In genomic region chr6:7803219-7803618, GRCh38 we compare ENCODE assay signal across 16 cellular contexts.
"Had no signal": no experiment of that assay in that cellular context is flagged by ENCODE, and none has a peak within 500 bp of the region (broad histone marks: within the 10 kb centered on the region; RNA-seq: fewer than 3 reads in every experiment).

No MANE protein-coding gene starts in this region.

- H3K4me3 Mint-ChIP-seq: activated B cell treated with CpG ODN at 0.5 μM for 24 hours; activated CD4-positive, alpha-beta T cell treated with anti-CD3 and anti-CD28 coated beads, Interleukin-2, amount 10 ng/mL, durations not matched to agents 24 days and 14 days; memory B cell; neural crest cell had no signal

- H3K27ac Mint-ChIP-seq: activated B cell treated with CpG ODN at 0.5 μM for 24 hours; activated CD4-positive, alpha-beta T cell treated with anti-CD3 and anti-CD28 coated beads, Interleukin-2, amount 10 ng/mL, durations not matched to agents 24 days and 14 days; memory B cell had no signal

- DNase-seq: activated B cell treated with CpG ODN at 0.5 μM for 24 hours; activated CD4-positive, alpha-beta T cell treated with anti-CD3 and anti-CD28 coated beads, Interleukin-2, amount 10 ng/mL, durations not matched to agents 24 days and 14 days; activated CD8-positive, alpha-beta memory T cell treated with anti-CD3 and anti-CD28 coated beads for 24 hours; activated CD8-positive, alpha-beta memory T cell treated with anti-CD3 and anti-CD28 coated beads, Interleukin-2, amount 50 U/mL, for 48 hours; activated naive CD4-positive, alpha-beta T cell; cerebellar nuclear complex; cortex of kidney; gastrocnemius medialis; heart left ventricle; left ventricle myocardium superior; stimulated activated CD4-positive, alpha-beta T cell treated with anti-CD3 and anti-CD28 coated beads, Interleukin-2, amount 100 ng/mL, for 24 hours; stomach; trophoblast cell had no signal

- H3K9me3 Mint-ChIP-seq: activated B cell treated with CpG ODN at 0.5 μM for 24 hours; activated CD4-positive, alpha-beta T cell treated with anti-CD3 and anti-CD28 coated beads, Interleukin-2, amount 10 ng/mL, durations not matched to agents 24 days and 14 days; neural crest cell had no signal

- ATAC-seq: esophagus mucosa, gastrocnemius medialis, left ventricle myocardium superior had no signal

- H3K4me1 Mint-ChIP-seq: activated B cell treated with CpG ODN at 0.5 μM for 24 hours; activated CD4-positive, alpha-beta T cell treated with anti-CD3 and anti-CD28 coated beads, Interleukin-2, amount 10 ng/mL, durations not matched to agents 24 days and 14 days had no signal
